ENCODE assay signal across 1 cellular context in the genomic region with DNA sequence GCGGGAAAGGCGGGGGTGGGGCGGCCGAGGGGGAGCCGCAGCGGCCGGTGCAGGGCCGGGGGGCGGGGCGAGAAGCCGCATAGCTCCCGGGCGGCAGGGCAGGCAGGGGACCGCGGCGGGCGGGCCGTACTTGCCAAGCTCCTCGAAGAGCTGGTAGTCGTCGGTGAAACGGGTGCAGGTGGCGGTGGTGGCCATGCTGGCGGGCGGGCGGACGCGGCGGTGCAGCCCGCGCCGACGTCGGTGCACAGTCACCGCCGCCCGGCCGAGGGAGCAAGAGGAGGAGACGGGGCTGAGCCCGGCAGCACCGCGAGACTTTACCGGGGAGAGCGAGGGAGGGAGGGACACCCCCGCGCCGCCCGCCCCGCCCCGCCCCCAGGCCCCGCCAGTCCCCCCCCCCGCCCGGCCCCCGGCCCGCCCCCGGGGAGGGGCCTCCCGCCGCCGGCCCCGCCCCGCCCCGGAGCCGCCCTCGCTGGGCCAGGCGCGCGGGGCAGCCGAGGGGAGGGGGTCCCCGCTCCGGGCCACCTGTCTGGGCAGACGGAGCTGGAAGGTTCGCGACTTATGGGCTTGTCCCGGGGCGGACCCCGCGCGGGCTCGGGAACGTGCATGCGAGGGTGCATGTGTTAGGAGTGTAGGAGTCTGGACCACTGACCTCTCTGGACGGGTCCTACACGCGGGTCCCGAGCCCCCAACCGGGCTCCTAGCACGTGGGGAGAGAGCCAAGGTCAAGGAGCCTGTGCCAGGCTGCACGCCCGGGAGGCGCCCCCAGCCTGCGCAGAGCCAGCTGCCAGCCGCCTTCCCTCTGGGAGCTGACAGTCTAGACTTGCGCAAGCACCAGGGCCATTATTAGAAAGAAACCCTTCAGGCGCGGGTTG.
TF ChIP-seq lines count a peak whose summit lies in the region.

A gene (minus strand): TSS at position 289 of the 872 bp plus-strand sequence. CDS start 94 bp downstream, at position 195.

TF ChIP-seq in IMR-90, 13 proteins besides CTCF, POLR2A, EP300 and RAD21:
- TF ChIP-seq, protein P1, sequence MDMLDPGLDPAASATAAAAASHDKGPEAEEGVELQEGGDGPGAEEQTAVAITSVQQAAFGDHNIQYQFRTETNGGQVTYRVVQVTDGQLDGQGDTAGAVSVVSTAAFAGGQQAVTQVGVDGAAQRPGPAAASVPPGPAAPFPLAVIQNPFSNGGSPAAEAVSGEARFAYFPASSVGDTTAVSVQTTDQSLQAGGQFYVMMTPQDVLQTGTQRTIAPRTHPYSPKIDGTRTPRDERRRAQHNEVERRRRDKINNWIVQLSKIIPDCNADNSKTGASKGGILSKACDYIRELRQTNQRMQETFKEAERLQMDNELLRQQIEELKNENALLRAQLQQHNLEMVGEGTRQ (IDR thresholded peaks at IDR 0.05; ENCODE audit: low read depth, low read length) = no peak
- no peak for TF ChIP-seq RFX5 (IDR thresholded peaks at IDR 0.05; ENCODE audit: low read depth, low read length)
- TF ChIP-seq, protein P2, sequence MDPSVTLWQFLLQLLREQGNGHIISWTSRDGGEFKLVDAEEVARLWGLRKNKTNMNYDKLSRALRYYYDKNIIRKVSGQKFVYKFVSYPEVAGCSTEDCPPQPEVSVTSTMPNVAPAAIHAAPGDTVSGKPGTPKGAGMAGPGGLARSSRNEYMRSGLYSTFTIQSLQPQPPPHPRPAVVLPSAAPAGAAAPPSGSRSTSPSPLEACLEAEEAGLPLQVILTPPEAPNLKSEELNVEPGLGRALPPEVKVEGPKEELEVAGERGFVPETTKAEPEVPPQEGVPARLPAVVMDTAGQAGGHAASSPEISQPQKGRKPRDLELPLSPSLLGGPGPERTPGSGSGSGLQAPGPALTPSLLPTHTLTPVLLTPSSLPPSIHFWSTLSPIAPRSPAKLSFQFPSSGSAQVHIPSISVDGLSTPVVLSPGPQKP (IDR thresholded peaks at IDR 0.05; ENCODE audit: borderline replicate concordance, low read depth, low read length) = no peak
- TF ChIP-seq CEBPB (IDR thresholded peaks at IDR 0.05; ENCODE audit: low read depth, low read length) = peak; percentile 92
- TF ChIP-seq RCOR1 (IDR thresholded peaks at IDR 0.05; ENCODE audit: insufficient replicate concordance, low read length) = no peak
- TF ChIP-seq MAZ (IDR thresholded peaks at IDR 0.05; ENCODE audit: borderline replicate concordance, low read depth, low read length) = peak; percentile 73; the same call in 1 of the 2 replicates
- no peak for TF ChIP-seq BHLHE40 (IDR thresholded peaks at IDR 0.05; ENCODE audit: low read depth, low read length)
- peak; percentile 73; the same call in 1 of the 2 replicates for TF ChIP-seq MXI1 (IDR thresholded peaks at IDR 0.05; ENCODE audit: borderline replicate concordance, low read depth, low read length)
- TF ChIP-seq SMC3 (IDR thresholded peaks at IDR 0.05; ENCODE audit: low read depth, low read length) = no peak
- TF ChIP-seq CHD1 (IDR thresholded peaks at IDR 0.05; ENCODE audit: low read depth, low read length) = no peak
- 0 out of 2 replicates have a peak, but pooled peaks have one; percentile 19 for TF ChIP-seq NFE2L2 (IDR thresholded peaks at IDR 0.05; ENCODE audit: low read depth, low read length)
- TF ChIP-seq MAFK (IDR thresholded peaks at IDR 0.05; ENCODE audit: low read depth, low read length) = no peak
- no peak for TF ChIP-seq FOS (IDR thresholded peaks at IDR 0.05; ENCODE audit: low read depth, low read length)
TF ChIP-seq in IMR-90: peak in this region for 4.
